10 cellular contexts compared by ENCODE assay signal in genomic region chr7:12770227-12770975, GRCh38.
DNase-seq lines count a peak whose midpoint lies in the region; ATAC-seq, FAIRE-seq and TF ChIP-seq lines count a peak whose summit lies in the region.
"Had no signal": no experiment of that assay in that cellular context is flagged by ENCODE, and none has a peak within 500 bp of the region (broad histone marks: within the 10 kb centered on the region; RNA-seq: fewer than 3 reads in every experiment).

No MANE protein-coding gene starts in this region.

- H3K27ac Mint-ChIP-seq in mesothelial cell of epicardium = peak overlapping the region; percentile 86

- H3K36me3 ChIP-seq in bronchial epithelial cell (ENCODE audit: control insufficient read depth, insufficient read depth, low read length) = no peaks in the 10 kb centered on the region
- H3K36me3 ChIP-seq: BLaER1 had no signal

- no peak for ATAC-seq in HG03097 (IDR thresholded peaks at IDR 0.05; ENCODE audit: low FRiP score, unreplicated experiment)

- H3K9me3 Mint-ChIP-seq in mesothelial cell of epicardium = peaks cover 17% of the 10 kb centered on the region

- FAIRE-seq in bronchial epithelial cell (lab: Jason Lieb, UNC) = no peak

- H3K27me3 ChIP-seq in bronchial epithelial cell (ENCODE audit: control insufficient read depth, insufficient read depth, low read length) = no peaks in the 10 kb centered on the region
- H3K27me3 ChIP-seq: BLaER1 had no signal

- no peak overlapping the region for H3K4me3 Mint-ChIP-seq in mesothelial cell of epicardium

- no peak overlapping the region for H3K4me3 ChIP-seq in bronchial epithelial cell (ENCODE audit: low read depth, low read length)
- H3K4me3 ChIP-seq: BLaER1 had no signal

- in situ Hi-C loops in GM13976 (cut with MboI; ENCODE audit: low sequenced_read_pairs, unreplicated experiment) = no loop called here

- DNase-seq in DMS53 (lab: John Stamatoyannopoulos, UW) = peak; percentile 56
- DNase-seq in NCI-H2029 (lab: John Stamatoyannopoulos, UW) = peak; percentile 22
- DNase-seq in bronchial epithelial cell (ENCODE audit: low read depth) = peak; percentile 23
- no peak for DNase-seq in mesothelial cell of epicardium (ENCODE audit: low spot score in 2 of 2, unreplicated experiment in 2 of 2)
- DNase-seq in putamen (ENCODE audit: low spot score) = no peak
- DNase-seq in GM20000 (ENCODE audit: low spot score) = no peak
- no peak for DNase-seq in GM13976 (ENCODE audit: low spot score)
- DNase-seq: effector CD8-positive, alpha-beta T cell had no signal

- TF ChIP-seq CTCF in bronchial epithelial cell (IDR thresholded peaks at IDR 0.05; ENCODE audit: insufficient read depth, low read length, severe bottlenecking) = no peak
- TF ChIP-seq CTCF in mesothelial cell of epicardium (IDR thresholded peaks at IDR 0.05; ENCODE audit: unreplicated experiment) = no peak
- no peak for TF ChIP-seq CTCF in GM20000 (IDR thresholded peaks at IDR 0.05; ENCODE audit: extremely low read depth, missing control alignments)
- TF ChIP-seq CTCF in GM13976 (IDR thresholded peaks at IDR 0.05; ENCODE audit: borderline replicate concordance, control extremely low read depth, extremely low read depth, insufficient read depth, missing control alignments) = no peak

- H3K4me1 Mint-ChIP-seq in mesothelial cell of epicardium = peaks cover 41% of the 10 kb centered on the region

- no peaks in the 10 kb centered on the region for H3K27me3 Mint-ChIP-seq in mesothelial cell of epicardium (ENCODE audit: low read depth)

- peaks cover 9% of the 10 kb centered on the region for H3K36me3 Mint-ChIP-seq in mesothelial cell of epicardium

Comparison
In these comparisons a context has a peak if more than half of its experiments do, and no peak if none do; other contexts are left out.
1. DNase-seq: peak in DMS53 (single experiment), NCI-H2029 (single experiment) and bronchial epithelial cell (single experiment); none in mesothelial cell of epicardium (0 of 2), putamen (single experiment), GM20000 (single experiment) and GM13976 (single experiment).